23 cellular contexts compared by ENCODE assay signal in the genomic region with DNA sequence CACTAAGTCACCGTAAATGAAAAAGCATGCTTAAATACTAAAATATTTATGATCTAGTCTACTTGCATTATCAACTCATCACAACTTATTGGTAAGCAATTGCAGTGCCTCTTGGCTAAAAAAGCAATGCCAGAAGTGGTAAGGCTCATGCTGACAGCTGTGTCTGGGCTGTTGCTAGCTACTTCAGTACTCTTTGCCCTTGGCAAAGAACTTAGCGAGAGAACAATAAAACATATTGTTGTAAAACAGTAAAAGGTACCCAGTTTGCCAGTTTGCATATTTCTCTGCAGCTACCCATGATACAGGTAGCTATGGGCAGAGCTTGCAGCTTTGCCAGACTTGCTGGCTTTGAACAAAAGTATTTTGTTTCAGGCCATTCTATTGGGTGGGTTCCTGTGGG.
DNase-seq lines count a peak whose midpoint lies in the region; ATAC-seq and TF ChIP-seq lines count a peak whose summit lies in the region.
"Had no signal": no experiment of that assay in that cellular context is flagged by ENCODE, and none has a peak within 500 bp of the region (broad histone marks: within the 10 kb centered on the region; RNA-seq: fewer than 3 reads in every experiment).

No MANE protein-coding gene starts in this region.

- H3K27ac ChIP-seq in PC-3 (ENCODE audit: low read length): no peak overlapping the region
- no peak overlapping the region for H3K27ac ChIP-seq in uterus
- H3K27ac ChIP-seq: BLaER1 treated with 17β-estradiol and CSF1 and Interleukin-3, amounts not matched to agents 10 nM and 100 nM; brain microvascular endothelial cell; SJCRH30; tibial nerve had no signal

- H2AFZ ChIP-seq in Loucy (ENCODE audit: low read length) (peak overlapping the region; percentile 45; the same call in 1 of the 2 replicates), PC-3 (ENCODE audit: low read length) (peak overlapping the region; percentile 26; the same call in 1 of the 2 replicates)

- no peak overlapping the region for H3K4me2 ChIP-seq in Loucy (ENCODE audit: low read depth, low read length, poor library complexity, severe bottlenecking)
- H3K4me2 ChIP-seq in PC-3 (ENCODE audit: low read length): no peak overlapping the region
- H3K4me2 ChIP-seq: BLaER1 treated with 17β-estradiol and CSF1 and Interleukin-3, amounts not matched to agents 10 nM and 100 nM had no signal

- H3K9me3 Mint-ChIP-seq in stimulated activated effector memory CD8-positive, alpha-beta T cell treated with anti-CD3 and anti-CD28 coated beads, Interleukin-12 subunit alpha, Interleukin-12 subunit beta, amount 100 ng/mL, for 72 hours: no peaks in the 10 kb centered on the region
- H3K9me3 Mint-ChIP-seq: activated CD4-positive, alpha-beta T cell treated with anti-CD3 and anti-CD28 coated beads, Interleukin-2, amount 10 ng/mL, durations not matched to agents 24 days and 14 days; activated naive CD4-positive, alpha-beta T cell treated with anti-CD3 and anti-CD28 coated beads, Interleukin-2, amount 50 U/mL, for 24 hours; T-cell; WTC11 had no signal

- peak; percentile 53 for ATAC-seq in PC-3
- ATAC-seq in left colon: peak; percentile 99
- no peak for ATAC-seq in stimulated activated effector memory CD8-positive, alpha-beta T cell treated with anti-CD3 and anti-CD28 coated beads, Interleukin-12 subunit alpha, Interleukin-12 subunit beta, amount 100 ng/mL, for 72 hours
- ATAC-seq in GM18519 (IDR thresholded peaks at IDR 0.05; ENCODE audit: low FRiP score, unreplicated experiment): no peak
- ATAC-seq: right cardiac atrium, T-cell, WTC11 had no signal

- peak overlapping the region; percentile 18 for H3K27ac Mint-ChIP-seq in stimulated activated effector memory CD8-positive, alpha-beta T cell treated with anti-CD3 and anti-CD28 coated beads, Interleukin-12 subunit alpha, Interleukin-12 subunit beta, amount 100 ng/mL, for 72 hours
- H3K27ac Mint-ChIP-seq: activated CD4-positive, alpha-beta T cell treated with anti-CD3 and anti-CD28 coated beads, Interleukin-2, amount 10 ng/mL, durations not matched to agents 24 days and 14 days; activated naive CD4-positive, alpha-beta T cell treated with anti-CD3 and anti-CD28 coated beads, Interleukin-2, amount 50 U/mL, for 24 hours; T-cell; WTC11 had no signal

- no peak for TF ChIP-seq POLR2A in uterus (IDR thresholded peaks at IDR 0.05)

- peaks cover 30% of the 10 kb centered on the region for H3K4me1 ChIP-seq in Loucy (ENCODE audit: insufficient read depth, low read length, poor library complexity, severe bottlenecking)
- peaks cover 25% of the 10 kb centered on the region for H3K4me1 ChIP-seq in PC-3 (ENCODE audit: insufficient read depth, low read length)
- no peaks in the 10 kb centered on the region for H3K4me1 ChIP-seq in uterus
- H3K4me1 ChIP-seq: SJCRH30, tibial nerve had no signal

- CTCF ChIA-PET in PC-3 (lab: Charles Lee): interaction anchor here (0.7 kb wide), 1 partner anchor 219 kb away, joined by 3 read pairs; no protein-coding TSS in a partner anchor

- no peaks in the 10 kb centered on the region for H3K9me3 ChIP-seq in Loucy (ENCODE audit: insufficient read depth, low read depth, low read length)
- H3K9me3 ChIP-seq in PC-3 (ENCODE audit: low read length): no peaks in the 10 kb centered on the region
- H3K9me3 ChIP-seq in uterus: no peaks in the 10 kb centered on the region
- H3K9me3 ChIP-seq: BLaER1 treated with 17β-estradiol and CSF1 and Interleukin-3, amounts not matched to agents 10 nM and 100 nM; SJCRH30; tibial nerve had no signal

- DNase-seq in PC-3 (peak; percentile 44), left colon (peak in 1 of 2 donors; percentile 24), uterus (no peak), NOMO-1 (lab: John Stamatoyannopoulos, UW; ENCODE audit: unreplicated experiment in 2 of 2) (no peak)
- DNase-seq in stimulated activated effector memory CD8-positive, alpha-beta T cell treated with anti-CD3 and anti-CD28 coated beads, Interleukin-12 subunit alpha, Interleukin-12 subunit beta, amount 100 ng/mL, for 72 hours (ENCODE audit: low spot score in 2 of 2): no peak
- DNase-seq: activated CD4-positive, alpha-beta T cell treated with anti-CD3 and anti-CD28 coated beads, Interleukin-2, amount 10 ng/mL, durations not matched to agents 24 days and 14 days; amniotic stem cell; brain microvascular endothelial cell; HCEC 1CT; NCI-H1092; NCI-H187 treated with DMSO at 0.1 percent for 48 hours; NCI-H524 treated with DMSO at 0.1 percent for 48 hours; right cardiac atrium; SJCRH30; stimulated activated CD4-positive, alpha-beta T cell treated with anti-CD3 and anti-CD28 coated beads, Interleukin-12 subunit alpha, Interleukin-12 subunit beta, amount 100 ng/mL, for 4 hours; stimulated activated CD4-positive, alpha-beta T cell treated with anti-CD3 and anti-CD28 coated beads, Interleukin-2, amount 100 ng/mL, for 48 hours; T-cell had no signal

- H3K36me3 Mint-ChIP-seq in stimulated activated effector memory CD8-positive, alpha-beta T cell treated with anti-CD3 and anti-CD28 coated beads, Interleukin-12 subunit alpha, Interleukin-12 subunit beta, amount 100 ng/mL, for 72 hours: peaks cover 5% of the 10 kb centered on the region
- H3K36me3 Mint-ChIP-seq: activated naive CD4-positive, alpha-beta T cell treated with anti-CD3 and anti-CD28 coated beads, Interleukin-2, amount 50 U/mL, for 24 hours; T-cell; WTC11 had no signal

- H3K79me2 ChIP-seq in Loucy (ENCODE audit: insufficient read depth, low read length) (no peaks in the 10 kb centered on the region), PC-3 (ENCODE audit: low read length) (no peaks in the 10 kb centered on the region)

- TF ChIP-seq CTCF in Loucy (conservative IDR thresholded peaks at IDR 0.05; ENCODE audit: low read length): no peak
- no peak for TF ChIP-seq CTCF in PC-3 (conservative IDR thresholded peaks at IDR 0.05; ENCODE audit: low read depth, low read length)
- no peak for TF ChIP-seq CTCF in uterus (IDR thresholded peaks at IDR 0.05)

- H3K9ac ChIP-seq in Loucy (ENCODE audit: low read depth, low read length, poor library complexity, severe bottlenecking): no peak overlapping the region
- no peak overlapping the region for H3K9ac ChIP-seq in PC-3 (ENCODE audit: low read length)
- H3K9ac ChIP-seq: BLaER1 treated with 17β-estradiol and CSF1 and Interleukin-3, amounts not matched to agents 10 nM and 100 nM had no signal

- intact Hi-C loops in PC-3 (cut with micrococcal nuclease): loop anchor here (5.0 to 10.0 kb wide), 5 partner anchors 133 to 943 kb away; partner anchors contain the start of gene NEK7
- intact Hi-C loops in left colon (cut with DNase I, micrococcal nuclease): no loop called here
- intact Hi-C loops in uterus (cut with DNase I; ENCODE audit: low total_unique reads): no loop called here

- no peaks in the 10 kb centered on the region for H4K20me1 ChIP-seq in Loucy (ENCODE audit: insufficient read depth, low read length, poor library complexity, severe bottlenecking)
- no peaks in the 10 kb centered on the region for H4K20me1 ChIP-seq in PC-3 (ENCODE audit: low read length)
- H4K20me1 ChIP-seq: BLaER1 treated with 17β-estradiol and CSF1 and Interleukin-3, amounts not matched to agents 10 nM and 100 nM had no signal

- no peak overlapping the region for H3K4me3 ChIP-seq in Loucy (ENCODE audit: low read length, poor library complexity, severe bottlenecking)
- no peak overlapping the region for H3K4me3 ChIP-seq in PC-3 (ENCODE audit: low read length)
- no peak overlapping the region for H3K4me3 ChIP-seq in uterus
- H3K4me3 ChIP-seq: BLaER1 treated with 17β-estradiol and CSF1 and Interleukin-3, amounts not matched to agents 10 nM and 100 nM; SJCRH30; tibial nerve had no signal

- no peaks in the 10 kb centered on the region for H3K27me3 ChIP-seq in Loucy (ENCODE audit: insufficient read depth, low read length, poor library complexity, severe bottlenecking)
- no peaks in the 10 kb centered on the region for H3K27me3 ChIP-seq in PC-3 (ENCODE audit: low read length)
- no peaks in the 10 kb centered on the region for H3K27me3 ChIP-seq in uterus
- H3K27me3 ChIP-seq: BLaER1 treated with 17β-estradiol and CSF1 and Interleukin-3, amounts not matched to agents 10 nM and 100 nM; brain microvascular endothelial cell; SJCRH30; tibial nerve had no signal

- no peaks in the 10 kb centered on the region for H3K9me2 ChIP-seq in Loucy (replicated peaks; ENCODE audit: low read depth, low read length)
- H3K9me2 ChIP-seq in PC-3 (replicated peaks; ENCODE audit: low read length): no peaks in the 10 kb centered on the region

- peaks cover 5% of the 10 kb centered on the region for H3K4me1 Mint-ChIP-seq in stimulated activated effector memory CD8-positive, alpha-beta T cell treated with anti-CD3 and anti-CD28 coated beads, Interleukin-12 subunit alpha, Interleukin-12 subunit beta, amount 100 ng/mL, for 72 hours
- H3K4me1 Mint-ChIP-seq: WTC11 had no signal

- no peaks in the 10 kb centered on the region for H3K36me3 ChIP-seq in Loucy (ENCODE audit: insufficient read depth, low read length)
- H3K36me3 ChIP-seq in PC-3 (ENCODE audit: low read depth, low read length): no peaks in the 10 kb centered on the region
- no peaks in the 10 kb centered on the region for H3K36me3 ChIP-seq in uterus
- H3K36me3 ChIP-seq: BLaER1 treated with 17β-estradiol and CSF1 and Interleukin-3, amounts not matched to agents 10 nM and 100 nM; brain microvascular endothelial cell; SJCRH30; tibial nerve had no signal

- no peak overlapping the region for H3K4me3 Mint-ChIP-seq in stimulated activated effector memory CD8-positive, alpha-beta T cell treated with anti-CD3 and anti-CD28 coated beads, Interleukin-12 subunit alpha, Interleukin-12 subunit beta, amount 100 ng/mL, for 72 hours
- H3K4me3 Mint-ChIP-seq: activated CD4-positive, alpha-beta T cell treated with anti-CD3 and anti-CD28 coated beads, Interleukin-2, amount 10 ng/mL, durations not matched to agents 24 days and 14 days; activated naive CD4-positive, alpha-beta T cell treated with anti-CD3 and anti-CD28 coated beads, Interleukin-2, amount 50 U/mL, for 24 hours; T-cell; WTC11 had no signal

- H3F3A ChIP-seq in Loucy (ENCODE audit: low read depth) (no peaks in the 10 kb centered on the region), PC-3 (ENCODE audit: low read length, unreplicated experiment) (no peaks in the 10 kb centered on the region)

- no TSS peak for BruUV-seq in PC-3 (replicated peaks; lab: Mats Ljungman, UMichigan)

- POLR2A ChIA-PET in PC-3 (lab: Charles Lee; ENCODE audit: unreplicated experiment): no interaction called here

Comparison
In these comparisons a context has a peak if more than half of its experiments do, and no peak if none do; other contexts are left out.
1. ATAC-seq: peak in PC-3 (single experiment) and left colon (single experiment); none in stimulated activated effector memory CD8-positive, alpha-beta T cell treated with anti-CD3 and anti-CD28 coated beads, Interleukin-12 subunit alpha, Interleukin-12 subunit beta, amount 100 ng/mL, for 72 hours (single experiment) and GM18519 (single experiment).